ENCODE assay signal across 19 cellular contexts in the genomic region with DNA sequence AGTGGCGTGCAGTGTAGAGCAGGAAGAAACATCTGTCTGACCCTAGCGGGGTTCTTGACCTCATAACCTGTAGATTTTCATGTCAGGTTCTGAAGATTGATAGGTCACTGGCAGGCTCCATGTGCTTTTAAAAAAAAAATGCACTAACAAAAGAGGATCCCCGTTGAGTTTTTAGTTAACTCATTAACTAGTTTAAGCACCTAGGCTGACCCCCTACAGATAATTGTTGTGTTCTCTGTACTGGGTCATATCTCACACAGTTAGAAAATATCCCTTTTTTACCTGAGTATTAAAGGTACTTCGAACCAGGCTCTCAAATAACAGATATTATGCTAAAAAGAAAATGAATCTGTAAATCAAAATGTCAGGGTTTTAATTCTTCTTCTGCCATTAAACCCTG.
A peak's percentile ranks its signal among the peaks of the same experiment; 100 is the strongest.
DNase-seq lines count a peak whose midpoint lies in the region; ATAC-seq and TF ChIP-seq lines count a peak whose summit lies in the region.
"Had no signal": no experiment of that assay in that cellular context is flagged by ENCODE, and none has a peak within 500 bp of the region (broad histone marks: within the 10 kb centered on the region; RNA-seq: fewer than 3 reads in every experiment).

No MANE protein-coding gene starts in this region.

- peak overlapping the region; percentile 52 for H3K27ac ChIP-seq in Karpas-422 (ENCODE audit: low read length)
- no peak overlapping the region for H3K27ac ChIP-seq in endodermal cell (ENCODE audit: low read depth, low read length)
- H3K27ac ChIP-seq in trophoblast cell (ENCODE audit: low read depth, low read length), result no peak overlapping the region
- H3K27ac ChIP-seq: A549, C4-2B had no signal

- CTCF ChIA-PET in activated naive CD4-positive, alpha-beta T cell treated with anti-CD3 and anti-CD28 coated beads for 36 hours (lab: Charles Lee), result no interaction called here

- peak overlapping the region; percentile 41 for H3K4me2 ChIP-seq in Karpas-422 (ENCODE audit: low read depth, low read length, poor library complexity, severe bottlenecking)
- no peak overlapping the region for H3K4me2 ChIP-seq in trophoblast cell (ENCODE audit: low read length)
- H3K4me2 ChIP-seq: A549 had no signal

- no peak overlapping the region for H2BK5ac ChIP-seq in trophoblast cell (ENCODE audit: low read depth, low read length, poor library complexity)

- no peak overlapping the region for H3K4ac ChIP-seq in trophoblast cell (ENCODE audit: low read depth, low read length)

- WGBS in endodermal cell (ENCODE audit: insufficient coverage in 1 of 2, insufficient read length in 1 of 2), 2 experiments, result 59 to 88% methylated on average over 1 to 3 of the region's 4 CpGs
- WGBS in trophoblast cell (ENCODE audit: extremely low coverage, insufficient coverage, insufficient read length), result no CpG with 5 or more reads among the region's 4 CpGs

- H2AFZ ChIP-seq in Karpas-422 (ENCODE audit: low read length) (peak overlapping the region; percentile 38), trophoblast cell (ENCODE audit: insufficient read depth, low read length, poor library complexity) (no peak overlapping the region)

- no peak overlapping the region for H2BK120ac ChIP-seq in trophoblast cell (ENCODE audit: insufficient read depth, low read length, poor library complexity)

- no peak for DNase-seq in Karpas-422
- DNase-seq in NCI-H748 (lab: John Stamatoyannopoulos, UW; ENCODE audit: unreplicated experiment), result peak; percentile 25
- DNase-seq in endodermal cell, result peak; percentile 51
- no peak for DNase-seq in trophoblast cell
- no peak for DNase-seq in activated naive CD4-positive, alpha-beta T cell treated with anti-CD3 and anti-CD28 coated beads for 36 hours
- no peak for DNase-seq in mucosa of gallbladder (ENCODE audit: low spot score)
- DNase-seq in left lobe of liver (ENCODE audit: low spot score), result no peak
- DNase-seq: CD4-positive, alpha-beta memory T cell; COR-L47; DMS153; DMS79 treated with DMSO at 0.1 percent for 48 hours; EL; GDM1; HCEC 1CT; HFFc6 had no signal

- H3K23ac ChIP-seq in trophoblast cell (ENCODE audit: low read length), result no peak overlapping the region

- H3K4me3 ChIP-seq in Karpas-422 (ENCODE audit: low read length), result no peak overlapping the region
- no peak overlapping the region for H3K4me3 ChIP-seq in endodermal cell (ENCODE audit: low read length)
- no peak overlapping the region for H3K4me3 ChIP-seq in trophoblast cell (ENCODE audit: low read depth, low read length)
- H3K4me3 ChIP-seq: A549 had no signal

- H3K9me3 Mint-ChIP-seq in endodermal cell, result no peaks in the 10 kb centered on the region
- H3K9me3 Mint-ChIP-seq in activated naive CD4-positive, alpha-beta T cell treated with anti-CD3 and anti-CD28 coated beads for 36 hours, result peaks cover 4% of the 10 kb centered on the region
- H3K9me3 Mint-ChIP-seq: HFFc6 had no signal

- peaks cover 42% of the 10 kb centered on the region for H3K4me1 Mint-ChIP-seq in endodermal cell
- H3K4me1 Mint-ChIP-seq in activated naive CD4-positive, alpha-beta T cell treated with anti-CD3 and anti-CD28 coated beads for 36 hours (ENCODE audit: low read depth), result no peaks in the 10 kb centered on the region
- H3K4me1 Mint-ChIP-seq: CD4-positive, alpha-beta memory T cell; IgD-negative memory B cell had no signal

- H3K79me2 ChIP-seq in Karpas-422 (ENCODE audit: low read length), result no peaks in the 10 kb centered on the region
- H3K79me2 ChIP-seq in trophoblast cell (ENCODE audit: control insufficient read depth, insufficient read depth, low read length, poor library complexity), result no peaks in the 10 kb centered on the region

- H3K27ac Mint-ChIP-seq in endodermal cell, result peak overlapping the region; percentile 74
- no peak overlapping the region for H3K27ac Mint-ChIP-seq in activated naive CD4-positive, alpha-beta T cell treated with anti-CD3 and anti-CD28 coated beads for 36 hours
- H3K27ac Mint-ChIP-seq: CD4-positive, alpha-beta memory T cell; HFFc6; IgD-negative memory B cell had no signal

- no peak for TF ChIP-seq CTCF in endodermal cell (conservative IDR thresholded peaks at IDR 0.05)

- no peak overlapping the region for H4K8ac ChIP-seq in trophoblast cell (ENCODE audit: low read depth, low read length)

- peaks cover 4% of the 10 kb centered on the region for H3K79me1 ChIP-seq in trophoblast cell (ENCODE audit: low read length)

- no peaks in the 10 kb centered on the region for H3K36me3 Mint-ChIP-seq in endodermal cell (ENCODE audit: low read depth)
- no peaks in the 10 kb centered on the region for H3K36me3 Mint-ChIP-seq in activated naive CD4-positive, alpha-beta T cell treated with anti-CD3 and anti-CD28 coated beads for 36 hours (ENCODE audit: low read depth)
- H3K36me3 Mint-ChIP-seq: CD4-positive, alpha-beta memory T cell; IgD-negative memory B cell had no signal

- H4K91ac ChIP-seq in trophoblast cell (ENCODE audit: low read depth, low read length), result peak overlapping the region; percentile 2

- H3K4me1 ChIP-seq in Karpas-422 (ENCODE audit: low read length) (peaks cover 45% of the 10 kb centered on the region), endodermal cell (ENCODE audit: control insufficient read depth, insufficient read depth, low read length) (peaks cover 8% of the 10 kb centered on the region), trophoblast cell (ENCODE audit: control insufficient read depth in 1 of 2, insufficient read depth in 2 of 2, low read length in 2 of 2) (peaks cover 0 to 2% of the 10 kb centered on the region in 2 experiments)
- H3K4me1 ChIP-seq: A549 had no signal

- no peaks in the 10 kb centered on the region for H3K36me3 ChIP-seq in Karpas-422 (ENCODE audit: insufficient read depth, low read length)
- no peaks in the 10 kb centered on the region for H3K36me3 ChIP-seq in endodermal cell (ENCODE audit: control insufficient read depth, insufficient read depth, low read length)
- H3K36me3 ChIP-seq in trophoblast cell (ENCODE audit: control insufficient read depth in 1 of 2, insufficient read depth in 2 of 2, low read length in 2 of 2), result no peaks in the 10 kb centered on the region
- H3K36me3 ChIP-seq: BE2C had no signal

- H3K9ac ChIP-seq in Karpas-422 (ENCODE audit: low read length) (peak overlapping the region; percentile 15; the same call in 1 of the 2 replicates), endodermal cell (ENCODE audit: extremely low read depth, low read length, poor library complexity, severe bottlenecking) (no peak overlapping the region), trophoblast cell (ENCODE audit: low read length) (peak overlapping the region; percentile 58)

- H3K18ac ChIP-seq in trophoblast cell (ENCODE audit: low read length), result no peak overlapping the region

- H2BK12ac ChIP-seq in trophoblast cell (ENCODE audit: low read length), result peak overlapping the region; percentile 24

- intact Hi-C loops in activated naive CD4-positive, alpha-beta T cell treated with anti-CD3 and anti-CD28 coated beads for 36 hours (cut with micrococcal nuclease), result no loop called here

- H3K27me3 ChIP-seq in Karpas-422 (ENCODE audit: low read length) (no peaks in the 10 kb centered on the region), endodermal cell (ENCODE audit: control insufficient read depth, insufficient read depth, low read length, poor library complexity, severe bottlenecking) (no peaks in the 10 kb centered on the region), trophoblast cell (ENCODE audit: insufficient read depth, low read length) (no peaks in the 10 kb centered on the region)
- H3K27me3 ChIP-seq: BE2C had no signal

- H3K14ac ChIP-seq in trophoblast cell (ENCODE audit: low read length), result no peak overlapping the region

- H3K9me3 ChIP-seq in Karpas-422 (ENCODE audit: low read length) (no peaks in the 10 kb centered on the region), endodermal cell (ENCODE audit: control insufficient read depth, low read length) (no peaks in the 10 kb centered on the region), trophoblast cell (ENCODE audit: insufficient read depth, low read depth, low read length) (no peaks in the 10 kb centered on the region)
- H3K9me3 ChIP-seq: A549, BE2C had no signal

- H3K4me3 Mint-ChIP-seq in endodermal cell, result peak overlapping the region; percentile 14
- no peak overlapping the region for H3K4me3 Mint-ChIP-seq in activated naive CD4-positive, alpha-beta T cell treated with anti-CD3 and anti-CD28 coated beads for 36 hours
- H3K4me3 Mint-ChIP-seq: CD4-positive, alpha-beta memory T cell; HFFc6; IgD-negative memory B cell had no signal

- no peaks in the 10 kb centered on the region for H4K20me1 ChIP-seq in Karpas-422 (ENCODE audit: insufficient read depth, low read depth, low read length)

- H4K12ac ChIP-seq in trophoblast cell (ENCODE audit: low read depth, low read length), result no peak overlapping the region

- no peaks in the 10 kb centered on the region for H3K9me2 ChIP-seq in Karpas-422 (replicated peaks; ENCODE audit: insufficient read depth, low read length)

- no peak for ATAC-seq in left lobe of liver
- ATAC-seq: A549 had no signal

- H3K27me3 Mint-ChIP-seq in endodermal cell (ENCODE audit: insufficient read depth), result peaks cover 4% of the 10 kb centered on the region
- H3K27me3 Mint-ChIP-seq in activated naive CD4-positive, alpha-beta T cell treated with anti-CD3 and anti-CD28 coated beads for 36 hours (ENCODE audit: low read depth), result no peaks in the 10 kb centered on the region
- H3K27me3 Mint-ChIP-seq: CD4-positive, alpha-beta memory T cell; IgD-negative memory B cell had no signal

- no peak overlapping the region for H2AK5ac ChIP-seq in trophoblast cell (ENCODE audit: low read length)

Comparison
In these comparisons a context has a peak if more than half of its experiments do, and no peak if none do; other contexts are left out.
1. DNase-seq: peak in NCI-H748 (single experiment) and endodermal cell (single experiment); none in Karpas-422 (single experiment), trophoblast cell (0 of 2), activated naive CD4-positive, alpha-beta T cell treated with anti-CD3 and anti-CD28 coated beads for 36 hours (single experiment), mucosa of gallbladder (single experiment) and left lobe of liver (single experiment).